ENCODE assay signal across 25 cellular contexts in genomic region chr14:64953661-64954060, GRCh38. TPM values are rescaled to one million over a fixed set of nuclear protein-coding genes. Genes with fewer than 3 reads are reported as not detected.
DNase-seq lines count a peak whose midpoint lies in the region; ATAC-seq, FAIRE-seq and TF ChIP-seq lines count a peak whose summit lies in the region.
"Had no signal": no experiment of that assay in that cellular context is flagged by ENCODE, and none has a peak within 500 bp of the region (broad histone marks: within the 10 kb centered on the region; RNA-seq: fewer than 3 reads in every experiment).

No MANE protein-coding gene starts in this region.

- peaks cover 39% of the 10 kb centered on the region for H3K4me1 Mint-ChIP-seq in WTC11
- no peaks in the 10 kb centered on the region for H3K4me1 Mint-ChIP-seq in CD14-positive monocyte

- CTCF ChIA-PET in WTC11 (lab: Charles Lee), result interaction anchor here (0.7 to 2.0 kb wide), 14 partner anchors 7 to 189 kb away, joined by 4 to 22 read pairs (median 6); partner anchors contain the start of genes FNTB and GPX2

- in situ Hi-C loops in gastrocnemius medialis (cut with MboI; ENCODE audit: low sequenced_read_pairs in 4 of 4), result no loop called here
- in situ Hi-C loops in brain microvascular endothelial cell (cut with HindIII; ENCODE audit: low pct_ligation_motif_present, low sequenced_read_pairs), result no loop called here

- ATAC-seq in WTC11 (no peak), gastrocnemius medialis (no peak)

- no peak for FAIRE-seq in kidney (lab: Jason Lieb, UNC)

- H3K9me3 Mint-ChIP-seq in WTC11 (no peaks in the 10 kb centered on the region), CD14-positive monocyte (peaks cover 0 to 1% (median 0%) of the 10 kb centered on the region in 7 donors)

- H3K36me3 Mint-ChIP-seq in WTC11 (peaks cover 25% of the 10 kb centered on the region), CD14-positive monocyte (peaks cover 12 to 18% of the 10 kb centered on the region in 2 donors)

- no peak overlapping the region for H3K9ac ChIP-seq in kidney (ENCODE audit: low read length in 2 of 2)

- POLR2A ChIA-PET in WTC11 (lab: Charles Lee), result interaction anchor here (1.1 kb wide), 1 partner anchor 34 kb away, joined by 3 read pairs; no protein-coding TSS in a partner anchor

- intact Hi-C loops in kidney (cut with DNase I), result no loop called here
- intact Hi-C loops in gastrocnemius medialis (cut with DNase I; ENCODE audit: low total_unique reads), result no loop called here
- intact Hi-C loops in CD14-positive monocyte (cut with micrococcal nuclease), result no loop called here

- H3K36me3 ChIP-seq in H7 (replicated peaks; ENCODE audit: control insufficient read depth, insufficient read depth, low read length), result peaks cover 9% of the 10 kb centered on the region
- peaks cover 0 to 7% of the 10 kb centered on the region in 2 donors for H3K36me3 ChIP-seq in kidney (ENCODE audit: control insufficient read depth in 1 of 2, insufficient read depth in 2 of 2, low read length in 2 of 2)
- H3K36me3 ChIP-seq in gastrocnemius medialis, result no peaks in the 10 kb centered on the region
- H3K36me3 ChIP-seq in brain microvascular endothelial cell (replicated peaks), result no peaks in the 10 kb centered on the region

- H3K4me3 Mint-ChIP-seq in WTC11 (no peak overlapping the region), CD14-positive monocyte (no peak overlapping the region)
- H3K4me3 Mint-ChIP-seq: CD4-positive, CD25-positive, alpha-beta regulatory T cell had no signal

- DNase-seq in H7 (peak; percentile 3), WTC11 (ENCODE audit: low spot score) (no peak), kidney (peak; percentile 13), gastrocnemius medialis (no peak), brain microvascular endothelial cell (no peak), DMS53 treated with DMSO at 0.1 percent for 48 hours (lab: John Stamatoyannopoulos, UW; ENCODE audit: unreplicated experiment) (no peak), CD14-positive monocyte (ENCODE audit: low spot score) (no peak)
- DNase-seq: ACHN; Caco-2; CD4-positive, CD25-positive, alpha-beta regulatory T cell; GDM1; IMR-90; NCI-H1417; NCI-H187 treated with DMSO at 0.1 percent for 48 hours; NCI-H2227 treated with DMSO at 0.1 percent for 48 hours; NCI-H510A treated with DMSO at 0.1 percent for 48 hours; NCI-H774; PC-3; SIG-M5 had no signal

- H3K27ac Mint-ChIP-seq in WTC11 (peak overlapping the region; percentile 67), CD14-positive monocyte (no peak overlapping the region)

- H3K4me3 ChIP-seq in H7 (ENCODE audit: insufficient read depth, low read depth, low read length) (no peak overlapping the region), kidney (ENCODE audit: low read length in 2 of 2) (no peak overlapping the region), gastrocnemius medialis (no peak overlapping the region), brain microvascular endothelial cell (ENCODE audit: low read depth, low read length) (no peak overlapping the region)

- H3K27me3 ChIP-seq in H7 (ENCODE audit: control insufficient read depth, insufficient read depth, low read length), result no peaks in the 10 kb centered on the region
- no peaks in the 10 kb centered on the region for H3K27me3 ChIP-seq in gastrocnemius medialis
- H3K27me3 ChIP-seq in brain microvascular endothelial cell (replicated peaks), result no peaks in the 10 kb centered on the region

- no peaks in the 10 kb centered on the region for H3K27me3 Mint-ChIP-seq in WTC11 (ENCODE audit: low read depth)
- no peaks in the 10 kb centered on the region for H3K27me3 Mint-ChIP-seq in CD14-positive monocyte (ENCODE audit: low read depth in 3 of 3)
- H3K27me3 Mint-ChIP-seq: CD4-positive, CD25-positive, alpha-beta regulatory T cell had no signal

- TF ChIP-seq POLR2A in gastrocnemius medialis (IDR thresholded peaks at IDR 0.05), result no peak

- no peak overlapping the region for H3K27ac ChIP-seq in kidney (ENCODE audit: low read depth in 2 of 2, low read length in 2 of 2)
- H3K27ac ChIP-seq in gastrocnemius medialis, result peak overlapping the region in 3 of 4 donors; percentile 90 to 97 (median 90)
- no peak overlapping the region for H3K27ac ChIP-seq in brain microvascular endothelial cell
- H3K27ac ChIP-seq: HL-60, RWPE1 had no signal

- H3K4me1 ChIP-seq in kidney (ENCODE audit: control insufficient read depth in 1 of 2, insufficient read depth in 1 of 2, low read depth in 1 of 2, low read length in 2 of 2), result peaks cover 0 to 14% of the 10 kb centered on the region in 2 donors
- H3K4me1 ChIP-seq in gastrocnemius medialis, result peaks cover 44 to 49% of the 10 kb centered on the region in 2 donors
- H3K4me1 ChIP-seq: Caco-2 had no signal

- no peak for TF ChIP-seq CTCF in WTC11 (IDR thresholded peaks at IDR 0.05)
- TF ChIP-seq CTCF in kidney (IDR thresholded peaks at IDR 0.05; ENCODE audit: borderline replicate concordance, extremely low read depth, insufficient read depth), result no peak
- TF ChIP-seq CTCF in gastrocnemius medialis (IDR thresholded peaks at IDR 0.05 in 4 of 5, conservative IDR thresholded peaks at IDR 0.05 in 1 of 5), result no peak
- TF ChIP-seq CTCF in brain microvascular endothelial cell (IDR thresholded peaks at IDR 0.05; ENCODE audit: low read depth, low read length, missing control alignments), result no peak
- TF ChIP-seq CTCF in CD14-positive monocyte (IDR thresholded peaks at IDR 0.05), result no peak

- H3K9me3 ChIP-seq in kidney (ENCODE audit: control insufficient read depth in 1 of 2, low read length in 2 of 2), result no peaks in the 10 kb centered on the region
- H3K9me3 ChIP-seq in gastrocnemius medialis, result no peaks in the 10 kb centered on the region
- H3K9me3 ChIP-seq: Caco-2 had no signal

TF ChIP-seq in WTC11, 78 proteins besides CTCF, POLR2A, EP300 and RAD21:
- TF ChIP-seq NR2C2 (CRISPR knock-in tag; IDR thresholded peaks at IDR 0.05) (no peak), PRRX2 (CRISPR knock-in tag; IDR thresholded peaks at IDR 0.05) (no peak), TCF7 (CRISPR knock-in tag; IDR thresholded peaks at IDR 0.05; ENCODE audit: low read depth) (no peak)

RNA-seq across cellular contexts. Expression of gene GPX2, which starts 11.1 kb away (rescaled TPM):
- 0.63 and 1.3 TPM in 2 replicates for total RNA-seq in H7 (2014; rRNA removed; shearing (Covaris generic))
- total RNA-seq in WTC11 (2021) (0.80 to 1.5 TPM (median 1.0 TPM) in 3 replicates), kidney (8.4 TPM), gastrocnemius medialis (1 to 10 TPM in 1 of 4 donors, under 1 TPM in 2, not detected in 1; 0.49 to 1.4 (median 0.61) TPM)
- polyA plus RNA-seq in kidney (ENCODE audit: insufficient read depth, low read depth, low replicate concordance) (60.0 TPM), CD14-positive monocyte (not detected)
- total RNA-seq: CD4-positive, CD25-positive, alpha-beta regulatory T cell; Daoy; H4; HT1080; IMR-90; M059J had no signal
- polyA plus RNA-seq: IMR-90 had no signal

RNA-seq across cellular contexts. Expression of gene RAB15, which starts 18.5 kb away (rescaled TPM):
- total RNA-seq in H7 (2014; rRNA removed; shearing (Covaris generic)), result 43.9 and 48.3 TPM in 2 replicates
- 38.4 to 49.1 TPM (median 38.6 TPM) in 3 replicates for total RNA-seq in WTC11 (2021)
- total RNA-seq in kidney, result 18.3 TPM
- polyA plus RNA-seq in kidney (ENCODE audit: insufficient read depth, low read depth, low replicate concordance), result 21.7 TPM
- 1 to 10 TPM in 2 of 4 donors, under 1 TPM in 2; 0.51 to 7.3 (median 2.0) TPM for total RNA-seq in gastrocnemius medialis
- under 1 TPM; 0.09 to 0.14 TPM for polyA plus RNA-seq in CD14-positive monocyte

RNA-seq across cellular contexts. Expression of gene FNTB, which starts 33.0 kb away (rescaled TPM):
- total RNA-seq in H7 (2014; rRNA removed; shearing (Covaris generic)), result 10.5 and 11.4 TPM in 2 replicates
- total RNA-seq in WTC11 (2021), result 14.2 to 18.2 TPM (median 17.3 TPM) in 3 replicates
- total RNA-seq in kidney, result 15.0 TPM
- 13.6 TPM for polyA plus RNA-seq in kidney (ENCODE audit: insufficient read depth, low read depth, low replicate concordance)
- 10 to 100 TPM in 3 of 4 donors, 1 to 10 TPM in 1; 6.1 to 40.6 (median 18.0) TPM for total RNA-seq in gastrocnemius medialis
- 10 to 100 TPM; 12.3 to 14.2 TPM for polyA plus RNA-seq in CD14-positive monocyte

RNA-seq across cellular contexts. Expression of gene CHURC1, which starts 39.4 kb away (rescaled TPM):
- 19.5 and 21.9 TPM in 2 replicates for total RNA-seq in H7 (2014; rRNA removed; shearing (Covaris generic))
- 47.3 to 52.4 TPM (median 49.1 TPM) in 3 replicates for total RNA-seq in WTC11 (2021)
- total RNA-seq in kidney, result 70.4 TPM
- 41.0 TPM for polyA plus RNA-seq in kidney (ENCODE audit: insufficient read depth, low read depth, low replicate concordance)
- 100 to 1,000 TPM in 1 of 4 donors, 10 to 100 TPM in 3; 47.9 to 108 (median 79.6) TPM for total RNA-seq in gastrocnemius medialis
- 10 to 100 TPM; 81.2 to 98.3 TPM for polyA plus RNA-seq in CD14-positive monocyte

Comparison
In these comparisons a context has a peak if more than half of its experiments do, and no peak if none do; other contexts are left out.
1. DNase-seq: peak in H7 (single experiment) and kidney (single experiment); none in WTC11 (single experiment), gastrocnemius medialis (0 of 2), brain microvascular endothelial cell (single experiment), DMS53 treated with DMSO at 0.1 percent for 48 hours (single experiment) and CD14-positive monocyte (single experiment).
2. H3K27ac ChIP-seq: peak in gastrocnemius medialis (3 of 4); none in kidney (0 of 2) and brain microvascular endothelial cell (single experiment).